Comparison of ENCODE assay signal across 1 cellular context in the genomic region with DNA sequence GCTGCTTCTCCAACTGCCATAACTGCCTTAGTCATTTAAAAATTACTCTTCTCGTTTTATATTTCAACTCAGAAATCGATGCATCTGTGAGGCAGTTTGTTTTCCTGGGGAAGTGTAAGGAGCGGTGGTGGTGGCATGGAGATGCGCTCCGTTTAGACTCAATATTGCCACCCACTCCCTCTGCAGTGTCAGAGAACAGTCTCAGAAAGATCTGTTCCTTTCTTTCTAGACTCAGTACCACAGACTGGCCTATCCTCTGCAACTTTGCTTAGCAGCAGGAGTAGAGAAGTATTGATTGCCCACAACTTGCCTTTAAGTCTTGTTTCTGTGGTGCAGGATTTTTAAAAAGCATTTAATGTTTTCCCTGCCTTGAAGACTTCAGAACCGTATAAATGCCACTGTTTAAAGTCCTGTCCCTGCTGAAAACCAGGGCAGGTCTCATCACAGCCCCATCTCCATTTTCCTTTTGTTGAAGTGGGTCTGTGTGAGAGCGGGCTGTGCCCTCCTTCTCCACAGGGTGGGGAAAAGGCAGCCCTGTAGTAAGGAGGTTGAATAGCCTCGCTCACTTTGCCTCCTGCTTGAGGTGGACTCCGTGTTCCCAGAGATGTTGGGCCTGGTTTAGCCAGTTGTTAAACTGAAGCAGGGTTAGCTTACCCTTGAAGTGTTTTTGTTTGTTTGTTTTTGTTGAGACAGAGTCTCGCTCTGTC.
TF ChIP-seq lines count a peak whose summit lies in the region.

No MANE protein-coding gene starts in this region.

TF ChIP-seq in HepG2, 621 proteins besides CTCF, POLR2A, EP300 and RAD21 (continued from another document):
- TF ChIP-seq, protein P1, sequence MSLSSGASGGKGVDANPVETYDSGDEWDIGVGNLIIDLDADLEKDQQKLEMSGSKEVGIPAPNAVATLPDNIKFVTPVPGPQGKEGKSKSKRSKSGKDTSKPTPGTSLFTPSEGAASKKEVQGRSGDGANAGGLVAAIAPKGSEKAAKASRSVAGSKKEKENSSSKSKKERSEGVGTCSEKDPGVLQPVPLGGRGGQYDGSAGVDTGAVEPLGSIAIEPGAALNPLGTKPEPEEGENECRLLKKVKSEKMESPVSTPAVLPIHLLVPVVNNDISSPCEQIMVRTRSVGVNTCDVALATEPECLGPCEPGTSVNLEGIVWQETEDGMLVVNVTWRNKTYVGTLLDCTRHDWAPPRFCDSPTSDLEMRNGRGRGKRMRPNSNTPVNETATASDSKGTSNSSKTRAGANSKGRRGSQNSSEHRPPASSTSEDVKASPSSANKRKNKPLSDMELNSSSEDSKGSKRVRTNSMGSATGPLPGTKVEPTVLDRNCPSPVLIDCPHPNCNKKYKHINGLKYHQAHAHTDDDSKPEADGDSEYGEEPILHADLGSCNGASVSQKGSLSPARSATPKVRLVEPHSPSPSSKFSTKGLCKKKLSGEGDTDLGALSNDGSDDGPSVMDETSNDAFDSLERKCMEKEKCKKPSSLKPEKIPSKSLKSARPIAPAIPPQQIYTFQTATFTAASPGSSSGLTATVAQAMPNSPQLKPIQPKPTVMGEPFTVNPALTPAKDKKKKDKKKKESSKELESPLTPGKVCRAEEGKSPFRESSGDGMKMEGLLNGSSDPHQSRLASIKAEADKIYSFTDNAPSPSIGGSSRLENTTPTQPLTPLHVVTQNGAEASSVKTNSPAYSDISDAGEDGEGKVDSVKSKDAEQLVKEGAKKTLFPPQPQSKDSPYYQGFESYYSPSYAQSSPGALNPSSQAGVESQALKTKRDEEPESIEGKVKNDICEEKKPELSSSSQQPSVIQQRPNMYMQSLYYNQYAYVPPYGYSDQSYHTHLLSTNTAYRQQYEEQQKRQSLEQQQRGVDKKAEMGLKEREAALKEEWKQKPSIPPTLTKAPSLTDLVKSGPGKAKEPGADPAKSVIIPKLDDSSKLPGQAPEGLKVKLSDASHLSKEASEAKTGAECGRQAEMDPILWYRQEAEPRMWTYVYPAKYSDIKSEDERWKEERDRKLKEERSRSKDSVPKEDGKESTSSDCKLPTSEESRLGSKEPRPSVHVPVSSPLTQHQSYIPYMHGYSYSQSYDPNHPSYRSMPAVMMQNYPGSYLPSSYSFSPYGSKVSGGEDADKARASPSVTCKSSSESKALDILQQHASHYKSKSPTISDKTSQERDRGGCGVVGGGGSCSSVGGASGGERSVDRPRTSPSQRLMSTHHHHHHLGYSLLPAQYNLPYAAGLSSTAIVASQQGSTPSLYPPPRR (CRISPR knock-in tag; IDR thresholded peaks at IDR 0.05; ENCODE audit: borderline replicate concordance) = no peak
- TF ChIP-seq TCF12 (IDR thresholded peaks at IDR 0.05) (no peak), TCF12 (CRISPR knock-in tag; IDR thresholded peaks at IDR 0.05) (no peak), SRY (CRISPR knock-in tag; IDR thresholded peaks at IDR 0.05) (no peak), TAF1 (CRISPR knock-in tag; IDR thresholded peaks at IDR 0.05) (no peak)
